ENCODE assay signal across 24 cellular contexts in the genomic region with DNA sequence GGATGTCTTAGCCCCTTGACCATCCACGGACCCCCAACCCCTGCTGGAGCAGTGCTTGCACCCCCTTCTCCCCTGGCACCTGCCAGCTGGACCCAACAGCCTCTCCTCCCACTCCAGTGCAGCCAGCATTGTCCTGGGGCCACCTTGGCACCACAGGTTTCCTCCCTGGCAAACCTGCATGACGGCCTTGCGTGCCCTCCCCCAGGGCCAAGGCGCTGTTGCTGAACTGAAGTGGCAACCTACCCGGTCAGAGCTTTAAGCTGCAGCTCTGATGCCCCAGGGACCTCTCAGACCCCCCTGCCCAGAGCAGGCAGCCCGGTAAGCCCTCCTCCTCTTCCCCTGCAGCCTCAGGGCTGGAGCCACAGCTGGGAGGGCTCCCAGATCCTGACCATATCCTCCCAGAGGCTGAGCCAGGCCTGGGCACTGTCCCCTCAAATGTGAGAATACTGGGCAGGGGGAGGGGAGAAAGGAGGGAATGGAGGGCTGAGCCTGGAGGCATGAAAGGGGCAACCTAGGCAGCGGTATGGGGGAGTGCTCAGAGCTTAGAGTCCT. TPM values are rescaled to one million over a fixed set of nuclear protein-coding genes. Genes with fewer than 3 reads are reported as not detected.
A peak's percentile ranks its signal among the peaks of the same experiment; 100 is the strongest.
DNase-seq lines count a peak whose midpoint lies in the region; ATAC-seq and TF ChIP-seq lines count a peak whose summit lies in the region.
"Had no signal": no experiment of that assay in that cellular context is flagged by ENCODE, and none has a peak within 500 bp of the region (broad histone marks: within the 10 kb centered on the region; RNA-seq: fewer than 3 reads in every experiment).

No MANE protein-coding gene starts in this region.

- peak overlapping the region in 3 of 5 experiments; percentile 65 to 67 (median 66) for H3K27ac Mint-ChIP-seq in brain
- H3K27ac Mint-ChIP-seq in activated CD8-positive, alpha-beta T cell treated with anti-CD3 and anti-CD28 coated beads for 36 hours: no peak overlapping the region
- H3K27ac Mint-ChIP-seq: activated B cell treated with CpG ODN at 0.5 μM for 24 hours; activated CD4-positive, alpha-beta memory T cell treated with anti-CD3 and anti-CD28 coated beads, Interleukin-2, amount 10 ng/mL, durations not matched to agents 7 days and 5 days; activated naive CD4-positive, alpha-beta T cell treated with anti-CD3 and anti-CD28 coated beads, Interleukin-2, amount 10 ng/mL, durations not matched to agents 7 days and 5 days; T-helper 2 cell treated with Interferon-gamma antibody and Interleukin-4, amounts not matched to agents 5 μg/mL and 100 μg/mL, for 36 hours had no signal

- H3K27me3 ChIP-seq in lower lobe of right lung (ENCODE audit: low read depth) (no peaks in the 10 kb centered on the region), suprapubic skin (no peaks in the 10 kb centered on the region), hepatocyte (no peaks in the 10 kb centered on the region)
- H3K27me3 ChIP-seq: BE2C, heart right ventricle, SJSA1, tibial nerve had no signal

- peaks cover 6% of the 10 kb centered on the region for H3K27me3 Mint-ChIP-seq in brain
- H3K27me3 Mint-ChIP-seq in activated CD8-positive, alpha-beta T cell treated with anti-CD3 and anti-CD28 coated beads for 36 hours: peaks cover 5% of the 10 kb centered on the region

- peak; percentile 29 to 42 for ATAC-seq in lower lobe of right lung
- no peak for ATAC-seq in activated CD8-positive, alpha-beta T cell treated with anti-CD3 and anti-CD28 coated beads for 36 hours
- ATAC-seq: activated T-cell treated with anti-CD3 and anti-CD28 coated beads, Interleukin-2, amount 50 U/mL, for 4 hours; right cardiac atrium had no signal

- no peak for TF ChIP-seq CTCF in brain (conservative IDR thresholded peaks at IDR 0.05)
- no peak for TF ChIP-seq CTCF in lower lobe of right lung (IDR thresholded peaks at IDR 0.05)
- no peak for TF ChIP-seq CTCF in suprapubic skin (IDR thresholded peaks at IDR 0.05)
- TF ChIP-seq CTCF in activated CD8-positive, alpha-beta T cell treated with anti-CD3 and anti-CD28 coated beads for 36 hours (IDR thresholded peaks at IDR 0.05): no peak
- no peak for TF ChIP-seq CTCF in hepatocyte (IDR thresholded peaks at IDR 0.05; ENCODE audit: poor library complexity)

- H3K36me3 ChIP-seq in lower lobe of right lung (peaks cover under 1% of the 10 kb centered on the region), suprapubic skin (peaks cover under 1% of the 10 kb centered on the region), hepatocyte (replicated peaks; ENCODE audit: insufficient read depth, low read depth) (no peaks in the 10 kb centered on the region)
- H3K36me3 ChIP-seq: BE2C, neutrophil, SJSA1 had no signal

- TF ChIP-seq POLR2A in suprapubic skin (IDR thresholded peaks at IDR 0.05): no peak

- intact Hi-C loops in lower lobe of right lung (cut with DNase I): no loop called here
- intact Hi-C loops in activated CD8-positive, alpha-beta T cell treated with anti-CD3 and anti-CD28 coated beads for 36 hours (cut with micrococcal nuclease): no loop called here

- TF ChIP-seq EP300 in suprapubic skin (IDR thresholded peaks at IDR 0.05): no peak

- no peak overlapping the region for H3K4me2 ChIP-seq in hepatocyte

- H3K9me3 ChIP-seq in lower lobe of right lung (no peaks in the 10 kb centered on the region), suprapubic skin (no peaks in the 10 kb centered on the region), hepatocyte (ENCODE audit: low read depth) (no peaks in the 10 kb centered on the region)
- H3K9me3 ChIP-seq: BE2C, heart right ventricle, neutrophil, SJSA1, tibial nerve had no signal

- 72% methylated on average over 7 of the region's 7 CpGs for WGBS in suprapubic skin
- WGBS in hepatocyte (ENCODE audit: low lambda C conversion rate, missing lambda C conversion rate): 80% methylated on average over 7 of the region's 7 CpGs

- H3K4me1 ChIP-seq in lower lobe of right lung: peaks cover 16% of the 10 kb centered on the region
- H3K4me1 ChIP-seq in suprapubic skin: peaks cover 33% of the 10 kb centered on the region
- peaks cover 14% of the 10 kb centered on the region for H3K4me1 ChIP-seq in hepatocyte (ENCODE audit: insufficient read depth)
- H3K4me1 ChIP-seq: BE2C had no signal

- DNase-seq in DMS79 treated with DMSO at 0.1 percent for 48 hours (lab: John Stamatoyannopoulos, UW): peak; percentile 21
- no peak for DNase-seq in DMS79 (lab: John Stamatoyannopoulos, UW)
- DNase-seq in lower lobe of right lung: peak; percentile 65
- peak in 1 of 2 donors; percentile 70 for DNase-seq in suprapubic skin (ENCODE audit: low spot score in 2 of 2)
- no peak for DNase-seq in activated CD8-positive, alpha-beta T cell treated with anti-CD3 and anti-CD28 coated beads for 36 hours
- no peak for DNase-seq in iPS-NIHi11 (ENCODE audit: low spot score)
- DNase-seq in hepatocyte (ENCODE audit: low spot score): no peak
- DNase-seq: 8988T; activated B cell treated with CpG ODN at 0.5 μM for 24 hours; activated CD4-positive, alpha-beta memory T cell treated with anti-CD3 and anti-CD28 coated beads, Interleukin-2, amount 10 ng/mL, durations not matched to agents 7 days and 5 days; activated naive CD4-positive, alpha-beta T cell treated with anti-CD3 and anti-CD28 coated beads, Interleukin-2, amount 10 ng/mL, durations not matched to agents 7 days and 5 days; activated T-cell treated with anti-CD3 and anti-CD28 coated beads, Interleukin-2, amount 50 U/mL, for 4 hours; anterior cingulate cortex; BE2C; GF-D8; heart right ventricle; NCI-H1436 treated with DMSO at 0.1 percent for 48 hours; NCI-H226 had no signal

- peaks cover 3% of the 10 kb centered on the region for H3K79me2 ChIP-seq in hepatocyte

- H4K20me1 ChIP-seq in hepatocyte (ENCODE audit: insufficient read depth, poor library complexity, severe bottlenecking): no peaks in the 10 kb centered on the region

- CTCF ChIA-PET in activated CD8-positive, alpha-beta T cell treated with anti-CD3 and anti-CD28 coated beads for 36 hours (lab: Charles Lee): no interaction called here

- H2AFZ ChIP-seq in hepatocyte: no peak overlapping the region

- H3K4me3 ChIP-seq in lower lobe of right lung (no peak overlapping the region), suprapubic skin (no peak overlapping the region), hepatocyte (no peak overlapping the region)
- H3K4me3 ChIP-seq: heart right ventricle, SJSA1, tibial nerve had no signal

- H3K9me3 Mint-ChIP-seq in brain: peaks cover 0 to 2% (median 0%) of the 10 kb centered on the region in 5 experiments
- H3K9me3 Mint-ChIP-seq in activated CD8-positive, alpha-beta T cell treated with anti-CD3 and anti-CD28 coated beads for 36 hours: no peaks in the 10 kb centered on the region
- H3K9me3 Mint-ChIP-seq: activated B cell treated with CpG ODN at 0.5 μM for 24 hours; activated CD4-positive, alpha-beta memory T cell treated with anti-CD3 and anti-CD28 coated beads, Interleukin-2, amount 10 ng/mL, durations not matched to agents 7 days and 5 days; activated naive CD4-positive, alpha-beta T cell treated with anti-CD3 and anti-CD28 coated beads, Interleukin-2, amount 10 ng/mL, durations not matched to agents 7 days and 5 days; activated T-cell treated with anti-CD3 and anti-CD28 coated beads, Interleukin-2, amount 50 U/mL, for 4 hours; T-helper 2 cell treated with Interferon-gamma antibody and Interleukin-4, amounts not matched to agents 5 μg/mL and 100 μg/mL, for 36 hours had no signal

- H3K4me1 Mint-ChIP-seq in brain: peaks cover 45% of the 10 kb centered on the region
- peaks cover 5% of the 10 kb centered on the region for H3K4me1 Mint-ChIP-seq in activated CD8-positive, alpha-beta T cell treated with anti-CD3 and anti-CD28 coated beads for 36 hours (ENCODE audit: low read depth)

- H3K4me3 Mint-ChIP-seq in brain: no peak overlapping the region
- H3K4me3 Mint-ChIP-seq in activated CD8-positive, alpha-beta T cell treated with anti-CD3 and anti-CD28 coated beads for 36 hours: no peak overlapping the region
- H3K4me3 Mint-ChIP-seq: activated B cell treated with CpG ODN at 0.5 μM for 24 hours; activated CD4-positive, alpha-beta memory T cell treated with anti-CD3 and anti-CD28 coated beads, Interleukin-2, amount 10 ng/mL, durations not matched to agents 7 days and 5 days; activated naive CD4-positive, alpha-beta T cell treated with anti-CD3 and anti-CD28 coated beads, Interleukin-2, amount 10 ng/mL, durations not matched to agents 7 days and 5 days; activated T-cell treated with anti-CD3 and anti-CD28 coated beads, Interleukin-2, amount 50 U/mL, for 4 hours had no signal

- H3K27ac ChIP-seq in lower lobe of right lung (no peak overlapping the region), suprapubic skin (peak overlapping the region; percentile 31), hepatocyte (no peak overlapping the region)
- H3K27ac ChIP-seq: heart right ventricle, neutrophil, SJSA1 had no signal

- H3K36me3 Mint-ChIP-seq in brain: no peaks in the 10 kb centered on the region
- H3K36me3 Mint-ChIP-seq in activated CD8-positive, alpha-beta T cell treated with anti-CD3 and anti-CD28 coated beads for 36 hours (ENCODE audit: low read depth): no peaks in the 10 kb centered on the region
- H3K36me3 Mint-ChIP-seq: activated naive CD4-positive, alpha-beta T cell treated with anti-CD3 and anti-CD28 coated beads, Interleukin-2, amount 10 ng/mL, durations not matched to agents 7 days and 5 days had no signal

- POLR2A ChIA-PET in activated CD8-positive, alpha-beta T cell treated with anti-CD3 and anti-CD28 coated beads for 36 hours (lab: Charles Lee): interaction anchor here (0.7 kb wide), 1 partner anchor 582 kb away, joined by 3 read pairs; no protein-coding TSS in a partner anchor

- no peaks in the 10 kb centered on the region for H3K9me2 ChIP-seq in hepatocyte (replicated peaks; ENCODE audit: insufficient read depth)

RNA-seq across cellular contexts. Expression of a gene that starts 1.8 kb away (rescaled TPM):
- polyA plus RNA-seq in brain (ENCODE audit: insufficient read depth, low read depth, low replicate concordance) (14.5 TPM), hepatocyte (34.5 and 38.2 TPM in 2 replicates)
- total RNA-seq in lower lobe of right lung (10.2 TPM), suprapubic skin (10 to 100 TPM; 10.9 to 24.4 (median 14.0) TPM), hepatocyte (16.7 and 19.5 TPM in 2 replicates)
- 1 to 10 TPM; 1.2 to 1.5 TPM for total RNA-seq in activated CD8-positive, alpha-beta T cell treated with anti-CD3 and anti-CD28 coated beads for 36 hours

RNA-seq across cellular contexts. Expression of a gene that starts 8.3 kb away (rescaled TPM):
- polyA plus RNA-seq in brain (ENCODE audit: insufficient read depth, low read depth, low replicate concordance) (5.1 TPM), hepatocyte (81.0 and 104 TPM in 2 replicates)
- total RNA-seq in lower lobe of right lung (65.1 TPM), suprapubic skin (1 to 10 TPM; 1.7 to 9.1 (median 5.6) TPM), hepatocyte (59.4 and 80.7 TPM in 2 replicates)
- 10 to 100 TPM; 15.6 to 17.8 TPM for total RNA-seq in activated CD8-positive, alpha-beta T cell treated with anti-CD3 and anti-CD28 coated beads for 36 hours

RNA-seq across cellular contexts. Expression of a gene that starts 38.8 kb away (rescaled TPM):
- polyA plus RNA-seq in brain (ENCODE audit: insufficient read depth, low read depth, low replicate concordance): 130 TPM
- 66.8 TPM for total RNA-seq in lower lobe of right lung
- 100 to 1,000 TPM; 168 to 208 (median 186) TPM for total RNA-seq in suprapubic skin
- 100 to 1,000 TPM; 153 to 165 TPM for total RNA-seq in activated CD8-positive, alpha-beta T cell treated with anti-CD3 and anti-CD28 coated beads for 36 hours
- 145 and 185 TPM in 2 replicates for total RNA-seq in hepatocyte
- polyA plus RNA-seq in hepatocyte: 120 and 122 TPM in 2 replicates

RNA-seq across cellular contexts. Expression of a gene that starts 39.7 kb away (rescaled TPM):
- 91.5 TPM for polyA plus RNA-seq in brain (ENCODE audit: insufficient read depth, low read depth, low replicate concordance)
- total RNA-seq in lower lobe of right lung: 120 TPM
- total RNA-seq in suprapubic skin: 10 to 100 TPM; 75.2 to 97.5 (median 93.0) TPM
- 100 to 1,000 TPM in 1 of 2 experiments, 10 to 100 TPM in 1; 99.7 to 111 TPM for total RNA-seq in activated CD8-positive, alpha-beta T cell treated with anti-CD3 and anti-CD28 coated beads for 36 hours
- total RNA-seq in hepatocyte: 143 and 149 TPM in 2 replicates
- 84.9 and 102 TPM in 2 replicates for polyA plus RNA-seq in hepatocyte

Comparison
In these comparisons a context has a peak if more than half of its experiments do, and no peak if none do; other contexts are left out.
1. DNase-seq: peak in DMS79 treated with DMSO at 0.1 percent for 48 hours (single experiment) and lower lobe of right lung (single experiment); none in DMS79 (single experiment), activated CD8-positive, alpha-beta T cell treated with anti-CD3 and anti-CD28 coated beads for 36 hours (single experiment), iPS-NIHi11 (single experiment) and hepatocyte (single experiment).